ENCODE assay signal across 10 cellular contexts in genomic region chr3:129238945-129239705, GRCh38. TPM values are rescaled to one million over a fixed set of nuclear protein-coding genes. Genes with fewer than 3 reads are reported as not detected.
A peak's percentile ranks its signal among the peaks of the same experiment; 100 is the strongest.
DNase-seq lines count a peak whose midpoint lies in the region; ATAC-seq and TF ChIP-seq lines count a peak whose summit lies in the region.
"Had no signal": no experiment of that assay in that cellular context is flagged by ENCODE, and none has a peak within 500 bp of the region (broad histone marks: within the 10 kb centered on the region; RNA-seq: fewer than 3 reads in every experiment).

No MANE protein-coding gene starts in this region.

- CTCF ChIA-PET in CD4-positive, alpha-beta memory T cell (lab: Charles Lee; ENCODE audit: partially characterized antibody), result interaction anchor here (0.7 to 2.9 kb wide), 7 partner anchors 8 to 269 kb away, joined by 3 to 17 read pairs (median 8); partner anchors contain the start of gene COPG1

- DNase-seq in CD4-positive, alpha-beta memory T cell, result peak in 1 of 5 donors; percentile 17
- DNase-seq in OCI-M1 (lab: John Stamatoyannopoulos, UW) (peak; percentile 96), brain microvascular endothelial cell (no peak), mesenchymal stem cell (peak; percentile 25), putamen (ENCODE audit: low spot score) (no peak)
- DNase-seq: NCI-H1417 treated with DMSO at 0.1 percent for 48 hours had no signal

- H2AFZ ChIP-seq in mesenchymal stem cell (ENCODE audit: low read depth, low read length), result no peak overlapping the region

- H3K14ac ChIP-seq in mesenchymal stem cell (ENCODE audit: low read length in 2 of 2), result no peak overlapping the region

- H4K8ac ChIP-seq in mesenchymal stem cell (ENCODE audit: low read length), result no peak overlapping the region

- no peak overlapping the region for H3K18ac ChIP-seq in mesenchymal stem cell (ENCODE audit: low read depth in 1 of 2, low read length in 2 of 2)

- 91% methylated on average over 5 of the region's 8 CpGs for whole genome bisulfite sequencing in mesenchymal stem cell

- intact Hi-C loops in CD4-positive, alpha-beta memory T cell (cut with micrococcal nuclease), result no loop called here

- H3K4ac ChIP-seq in mesenchymal stem cell (ENCODE audit: low read depth in 1 of 2, low read length in 2 of 2), result no peak overlapping the region

- no peak overlapping the region for H2AK5ac ChIP-seq in mesenchymal stem cell (ENCODE audit: low read length, severe bottlenecking)

- H3K79me1 ChIP-seq in mesenchymal stem cell (replicated peaks; ENCODE audit: low read length, poor library complexity, severe bottlenecking), result no peaks in the 10 kb centered on the region

- H3K9me3 ChIP-seq in CD4-positive, alpha-beta memory T cell (ENCODE audit: control insufficient read depth in 1 of 2, low read length in 2 of 2), result no peaks in the 10 kb centered on the region
- no peaks in the 10 kb centered on the region for H3K9me3 ChIP-seq in mesenchymal stem cell (ENCODE audit: control insufficient read depth, low read length)

- no peak overlapping the region for H4K91ac ChIP-seq in mesenchymal stem cell (ENCODE audit: low read length)

- peak overlapping the region; percentile 33 to 78 (median 64) for H3K4me3 Mint-ChIP-seq in CD4-positive, alpha-beta memory T cell

- no peaks in the 10 kb centered on the region for H3K27me3 Mint-ChIP-seq in CD4-positive, alpha-beta memory T cell
- H3K27me3 Mint-ChIP-seq: progenitor cell of endocrine pancreas had no signal

- peak overlapping the region; percentile 71 for H3K9ac ChIP-seq in mesenchymal stem cell (ENCODE audit: low read length)

- peak overlapping the region in 5 of 7 donors; percentile 17 to 91 (median 76) for H3K27ac Mint-ChIP-seq in CD4-positive, alpha-beta memory T cell
- H3K27ac Mint-ChIP-seq: progenitor cell of endocrine pancreas had no signal

- no peak overlapping the region for H2BK120ac ChIP-seq in mesenchymal stem cell (ENCODE audit: low read depth, low read length)

- ATAC-seq in HG02642 (IDR thresholded peaks at IDR 0.05; ENCODE audit: poor library complexity, unreplicated experiment) (no peak), GM21723 (IDR thresholded peaks at IDR 0.05; ENCODE audit: unreplicated experiment) (no peak), GM18858 (IDR thresholded peaks at IDR 0.05; ENCODE audit: unreplicated experiment) (no peak)

- no peak overlapping the region for H2BK15ac ChIP-seq in mesenchymal stem cell (ENCODE audit: low read depth, poor library complexity, severe bottlenecking)

- H3K27ac ChIP-seq in CD4-positive, alpha-beta memory T cell (ENCODE audit: low read depth, low read length), result no peak overlapping the region
- H3K27ac ChIP-seq in brain microvascular endothelial cell (no peak overlapping the region), mesenchymal stem cell (ENCODE audit: low read length, poor library complexity, severe bottlenecking) (no peak overlapping the region)

- peak; percentile 18 for TF ChIP-seq CTCF in brain microvascular endothelial cell (IDR thresholded peaks at IDR 0.05; ENCODE audit: low read depth, low read length, missing control alignments)

- in situ Hi-C loops in brain microvascular endothelial cell (cut with HindIII; ENCODE audit: low pct_ligation_motif_present, low sequenced_read_pairs), result no loop called here

- no peak overlapping the region for H2BK12ac ChIP-seq in mesenchymal stem cell (ENCODE audit: low read length in 2 of 2)

- H3K9me3 Mint-ChIP-seq in CD4-positive, alpha-beta memory T cell, result no peaks in the 10 kb centered on the region

- no peaks in the 10 kb centered on the region for H3K36me3 Mint-ChIP-seq in CD4-positive, alpha-beta memory T cell

- no peak overlapping the region for H2BK5ac ChIP-seq in mesenchymal stem cell (ENCODE audit: low read depth, low read length, poor library complexity, severe bottlenecking)

- H3K23ac ChIP-seq in mesenchymal stem cell (ENCODE audit: low read length in 2 of 2), result no peak overlapping the region

- H3K4me1 Mint-ChIP-seq in CD4-positive, alpha-beta memory T cell, result peaks cover 7 to 18% (median 13%) of the 10 kb centered on the region in 4 donors

- POLR2A ChIA-PET in CD4-positive, alpha-beta memory T cell (lab: Charles Lee; ENCODE audit: partially characterized antibody), result interaction anchor here (0.6 to 0.9 kb wide), 2 partner anchors 8 to 77 kb away, joined by 3 read pairs; a partner anchor contains a TSS

- no peaks in the 10 kb centered on the region for H3K36me3 ChIP-seq in CD4-positive, alpha-beta memory T cell (ENCODE audit: insufficient read depth, low read length)
- H3K36me3 ChIP-seq in brain microvascular endothelial cell (replicated peaks), result no peaks in the 10 kb centered on the region
- peaks cover 0 to 4% of the 10 kb centered on the region in 2 experiments for H3K36me3 ChIP-seq in mesenchymal stem cell (ENCODE audit: control insufficient read depth in 1 of 2, insufficient read depth in 2 of 2, low read depth in 1 of 2, low read length in 2 of 2)

- no peak overlapping the region for H3K4me2 ChIP-seq in mesenchymal stem cell (ENCODE audit: low read length, poor library complexity, severe bottlenecking)

- H3K4me1 ChIP-seq in CD4-positive, alpha-beta memory T cell (ENCODE audit: insufficient read depth, low read length), result peaks cover 28% of the 10 kb centered on the region
- H3K4me1 ChIP-seq in mesenchymal stem cell (ENCODE audit: control insufficient read depth, insufficient read depth, low read depth, low read length), result no peaks in the 10 kb centered on the region

- no peak overlapping the region for H3K4me3 ChIP-seq in CD4-positive, alpha-beta memory T cell (ENCODE audit: low read length in 2 of 2)
- H3K4me3 ChIP-seq in brain microvascular endothelial cell (ENCODE audit: low read depth, low read length), result no peak overlapping the region
- peak overlapping the region in 1 of 2 experiments; percentile 33 for H3K4me3 ChIP-seq in mesenchymal stem cell (ENCODE audit: insufficient read depth in 1 of 2, low read depth in 1 of 2, low read length in 2 of 2)

- H3K27me3 ChIP-seq in CD4-positive, alpha-beta memory T cell (ENCODE audit: insufficient read depth, low read length), result no peaks in the 10 kb centered on the region
- H3K27me3 ChIP-seq in brain microvascular endothelial cell (replicated peaks), result no peaks in the 10 kb centered on the region
- no peaks in the 10 kb centered on the region for H3K27me3 ChIP-seq in mesenchymal stem cell (ENCODE audit: control insufficient read depth in 1 of 2, insufficient read depth in 1 of 2, low read length in 2 of 2)

RNA-seq across cellular contexts. Expression of gene COPG1, which starts 10.3 kb away (rescaled TPM):
- 100 to 1,000 TPM; 147 TPM for total RNA-seq in CD4-positive, alpha-beta memory T cell
- 100 to 1,000 TPM in 1 of 2 donors, 10 to 100 TPM in 1; 67.4 to 111 TPM for polyA plus RNA-seq in CD4-positive, alpha-beta memory T cell
- 116 TPM for polyA plus RNA-seq in mesenchymal stem cell (2013, experiment 1 of 2)
- 110 TPM for polyA plus RNA-seq in mesenchymal stem cell (2013, experiment 2 of 2)

RNA-seq across cellular contexts. Expression of gene HMCES, which starts 39.5 kb away (rescaled TPM):
- 10 to 100 TPM; 50.1 to 52.5 TPM for total RNA-seq in CD4-positive, alpha-beta memory T cell
- polyA plus RNA-seq in CD4-positive, alpha-beta memory T cell, result 100 to 1,000 TPM in 1 of 2 donors, 10 to 100 TPM in 1; 100.0 to 100 TPM
- 13.3 TPM for polyA plus RNA-seq in mesenchymal stem cell (2013, experiment 1 of 2)
- polyA plus RNA-seq in mesenchymal stem cell (2013, experiment 2 of 2), result 13.8 TPM

RNA-seq across cellular contexts. Expression of gene CNBP, which starts 55.4 kb away (rescaled TPM):
- total RNA-seq in CD4-positive, alpha-beta memory T cell, result 100 to 1,000 TPM; 369 to 400 TPM
- 1,000 to 10,000 TPM in 1 of 2 donors, 100 to 1,000 TPM in 1; 938 to 1,608 TPM for polyA plus RNA-seq in CD4-positive, alpha-beta memory T cell
- 119 TPM for polyA plus RNA-seq in mesenchymal stem cell (2013, experiment 1 of 2)
- polyA plus RNA-seq in mesenchymal stem cell (2013, experiment 2 of 2), result 118 TPM

Comparison
In these comparisons a context has a peak if more than half of its experiments do, and no peak if none do; other contexts are left out.
1. DNase-seq: peak in OCI-M1 (single experiment) and mesenchymal stem cell (single experiment); none in brain microvascular endothelial cell (single experiment) and putamen (single experiment).